Comparison of ENCODE assay signal across 34 cellular contexts in the genomic region with DNA sequence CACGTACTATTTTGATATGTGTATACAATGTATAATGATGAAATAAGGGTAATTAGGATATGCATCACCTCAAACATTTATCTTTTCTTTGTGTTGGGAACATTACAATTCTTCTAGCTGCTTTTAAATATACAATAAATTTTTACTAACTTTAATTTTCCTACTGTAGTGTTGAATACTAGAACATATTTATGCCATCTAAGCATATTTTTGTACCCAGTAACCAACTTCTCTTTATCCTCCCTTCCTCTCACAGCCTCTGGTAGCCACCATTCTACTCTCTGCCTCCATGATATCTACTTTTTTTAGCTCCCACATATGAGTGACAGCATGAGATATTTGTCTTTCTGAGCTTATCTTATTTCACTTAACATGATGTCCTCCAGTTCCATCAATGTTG.
"Had no signal": no experiment of that assay in that cellular context is flagged by ENCODE, and none has a peak within 500 bp of the region (broad histone marks: within the 10 kb centered on the region; RNA-seq: fewer than 3 reads in every experiment).

No MANE protein-coding gene starts in this region.

- DNase-seq: Kasumi-1, MG63, MM.1S, MV-4-11, NCI-H1048, NCI-H1092, NCI-H1092 treated with DMSO at 0.1 percent for 48 hours, NCI-H1105, NCI-H1105 treated with DMSO at 0.1 percent for 48 hours, NCI-H1417, NCI-H1417 treated with DMSO at 0.1 percent for 48 hours, NCI-H1436, NCI-H1436 treated with DMSO at 0.1 percent for 48 hours, NCI-H146, NCI-H1694, NCI-H1694 treated with DMSO at 0.1 percent for 48 hours, NCI-H187, NCI-H187 treated with DMSO at 0.1 percent for 48 hours, NCI-H1930, NCI-H2029, NCI-H2029 treated with DMSO at 0.1 percent for 48 hours, NCI-H2081, NCI-H2081 treated with DMSO at 0.1 percent for 48 hours, NCI-H2107, NCI-H2171, NCI-H2171 treated with DMSO at 0.1 percent for 48 hours, NCI-H2227 treated with DMSO at 0.1 percent for 48 hours, NCI-H345, NCI-H446, NCI-H446 treated with DMSO at 0.1 percent for 48 hours, NCI-H510A, NCI-H510A treated with DMSO at 0.1 percent for 48 hours, NCI-H524, NCI-H524 treated with DMSO at 0.1 percent for 48 hours had no signal

- H3K9me3 ChIP-seq: MG63 had no signal

- H3K36me3 ChIP-seq: MG63 had no signal

- H3K27me3 ChIP-seq: MG63 had no signal

- H3K4me3 ChIP-seq: MG63 had no signal
